12 cellular contexts compared by ENCODE assay signal in genomic region chr2:21012557-21012937, GRCh38. TPM values are rescaled to one million over a fixed set of nuclear protein-coding genes. Genes with fewer than 3 reads are reported as not detected.
"Had no signal": no experiment of that assay in that cellular context is flagged by ENCODE, and none has a peak within 500 bp of the region (broad histone marks: within the 10 kb centered on the region; RNA-seq: fewer than 3 reads in every experiment).

No MANE protein-coding gene starts in this region.

- H2AFZ ChIP-seq: GM23248, GM23338 had no signal

- H3K4me1 ChIP-seq: HAP-1 had no signal

- H3K36me3 ChIP-seq: HAP-1 had no signal

- FAIRE-seq: H1, H54 had no signal

- DNase-seq: GM23248, GOT3, H7, H9, HCEC 1CT, HFFc6 had no signal

- H3K27ac ChIP-seq: GM23248 had no signal

- H3K4me3 ChIP-seq: GM23248, GM23338, HAP-1 had no signal

- ATAC-seq: GM23338, HCT116 had no signal

- H3K9me3 ChIP-seq: HAP-1 had no signal

- H3K9ac ChIP-seq: GM23248 had no signal

- H3K4me2 ChIP-seq: GM23338 had no signal

RNA-seq across cellular contexts. Expression of gene APOB, which starts 31.3 kb away (rescaled TPM):
- total RNA-seq: GM23248, H4, HFFc6 had no signal
- polyA plus RNA-seq: GM23248 had no signal
